12 cellular contexts compared by ENCODE assay signal in genomic region chr11:36155770-36156485, GRCh38.
DNase-seq lines count a peak whose midpoint lies in the region; FAIRE-seq and TF ChIP-seq lines count a peak whose summit lies in the region.
"Had no signal": no experiment of that assay in that cellular context is flagged by ENCODE, and none has a peak within 500 bp of the region (broad histone marks: within the 10 kb centered on the region; RNA-seq: fewer than 3 reads in every experiment).

No MANE protein-coding gene starts in this region.

- TF ChIP-seq EP300 in ovary (IDR thresholded peaks at IDR 0.05) (no peak), sigmoid colon (IDR thresholded peaks at IDR 0.05) (no peak)

- H3K27me3 ChIP-seq in ovary (no peaks in the 10 kb centered on the region), small intestine (ENCODE audit: control insufficient read depth in 2 of 2, insufficient read depth in 2 of 2, low read length in 2 of 2) (no peaks in the 10 kb centered on the region), sigmoid colon (no peaks in the 10 kb centered on the region)
- H3K27me3 ChIP-seq: pancreas had no signal

- H3K36me3 ChIP-seq in ovary (no peaks in the 10 kb centered on the region), small intestine (ENCODE audit: control insufficient read depth in 2 of 2, insufficient read depth in 2 of 2, low read length in 2 of 2) (no peaks in the 10 kb centered on the region), sigmoid colon (no peaks in the 10 kb centered on the region)
- H3K36me3 ChIP-seq: pancreas had no signal

- intact Hi-C loops in ovary (cut with DNase I) (loop anchor here in 2 of 4 donors (10.0 kb wide), 1 partner anchor 99 kb away; no protein-coding TSS in a partner anchor), sigmoid colon (cut with DNase I) (no loop called here)

- peak; percentile 32 for DNase-seq in Daoy (ENCODE audit: low read depth)
- DNase-seq in RCC 7860 (ENCODE audit: low spot score), result peak; percentile 45
- no peak for DNase-seq in epithelial cell of proximal tubule (ENCODE audit: low read depth)
- peak in 3 of 5 donors; percentile 24 to 35 (median 34) for DNase-seq in ovary
- DNase-seq in small intestine, result no peak
- no peak for DNase-seq in NK-92 (lab: John Stamatoyannopoulos, UW; ENCODE audit: unreplicated experiment)
- no peak for DNase-seq in NCI-H2196 treated with DMSO at 0.1 percent for 48 hours (lab: John Stamatoyannopoulos, UW; ENCODE audit: unreplicated experiment)
- DNase-seq in sigmoid colon, result no peak
- DNase-seq: activated CD4-positive, CD25-positive, alpha-beta regulatory T cell treated with anti-CD3 and anti-CD28 coated beads, Interleukin-2, amount 50 U/mL, for 72 hours; DND-41; KBM-7; pancreas had no signal

- peak; percentile 28 for TF ChIP-seq CTCF in epithelial cell of proximal tubule (conservative IDR thresholded peaks at IDR 0.05; ENCODE audit: low read depth, low read length)
- no peak for TF ChIP-seq CTCF in ovary (IDR thresholded peaks at IDR 0.05)
- no peak for TF ChIP-seq CTCF in sigmoid colon (IDR thresholded peaks at IDR 0.05)

- H3K9me3 ChIP-seq in ovary (no peaks in the 10 kb centered on the region), small intestine (ENCODE audit: control insufficient read depth, low read depth) (no peaks in the 10 kb centered on the region), sigmoid colon (no peaks in the 10 kb centered on the region)
- H3K9me3 ChIP-seq: pancreas had no signal

- no peak overlapping the region for H3K4me3 ChIP-seq in epithelial cell of proximal tubule (ENCODE audit: low read depth, low read length)
- H3K4me3 ChIP-seq in ovary, result no peak overlapping the region
- no peak overlapping the region for H3K4me3 ChIP-seq in small intestine (ENCODE audit: low read depth in 1 of 2, low read length in 2 of 2)
- no peak overlapping the region for H3K4me3 ChIP-seq in sigmoid colon
- H3K4me3 ChIP-seq: pancreas had no signal

- FAIRE-seq in RCC 7860 (lab: Jason Lieb, UNC), result no peak
- FAIRE-seq in small intestine (lab: Jason Lieb, UNC), result no peak
- FAIRE-seq: pancreas had no signal

- H3K4me1 ChIP-seq in ovary (ENCODE audit: insufficient read depth) (peaks cover 33% of the 10 kb centered on the region), small intestine (ENCODE audit: control insufficient read depth in 2 of 2, insufficient read depth in 1 of 2, low read depth in 1 of 2, low read length in 1 of 2) (no peaks in the 10 kb centered on the region), sigmoid colon (peaks cover 0 to 5% (median 2%) of the 10 kb centered on the region in 4 donors)
- H3K4me1 ChIP-seq: pancreas had no signal

- no peak for TF ChIP-seq POLR2A in ovary (IDR thresholded peaks at IDR 0.05)
- no peak for TF ChIP-seq POLR2A in sigmoid colon (IDR thresholded peaks at IDR 0.05)

- 65 to 73% (median 70%) methylated on average over 9 of the region's 9 CpGs for WGBS in ovary, 3 donors
- WGBS in small intestine, 3 donors, result 85 to 94% (median 88%) methylated on average over 9 of the region's 9 CpGs
- 90 to 93% methylated on average over 9 of the region's 9 CpGs for WGBS in sigmoid colon, 2 donors

- H3K27ac ChIP-seq in ovary, result peak overlapping the region; percentile 48 to 74
- no peak overlapping the region for H3K27ac ChIP-seq in small intestine (ENCODE audit: low read depth in 1 of 2, low read length in 1 of 2)
- H3K27ac ChIP-seq in sigmoid colon, result peak overlapping the region in 2 of 4 donors; percentile 35 to 61
- H3K27ac ChIP-seq: pancreas had no signal

Comparison
In these comparisons a context has a peak if more than half of its experiments do, and no peak if none do; other contexts are left out.
1. DNase-seq: peak in Daoy (single experiment), RCC 7860 (single experiment) and ovary (3 of 5); none in epithelial cell of proximal tubule (single experiment), small intestine (single experiment), NK-92 (single experiment), NCI-H2196 treated with DMSO at 0.1 percent for 48 hours (single experiment) and sigmoid colon (single experiment).
2. H3K27ac ChIP-seq: peak in ovary (2 of 2); none in small intestine (0 of 2).